1 cellular context compared by ENCODE assay signal in the genomic region with DNA sequence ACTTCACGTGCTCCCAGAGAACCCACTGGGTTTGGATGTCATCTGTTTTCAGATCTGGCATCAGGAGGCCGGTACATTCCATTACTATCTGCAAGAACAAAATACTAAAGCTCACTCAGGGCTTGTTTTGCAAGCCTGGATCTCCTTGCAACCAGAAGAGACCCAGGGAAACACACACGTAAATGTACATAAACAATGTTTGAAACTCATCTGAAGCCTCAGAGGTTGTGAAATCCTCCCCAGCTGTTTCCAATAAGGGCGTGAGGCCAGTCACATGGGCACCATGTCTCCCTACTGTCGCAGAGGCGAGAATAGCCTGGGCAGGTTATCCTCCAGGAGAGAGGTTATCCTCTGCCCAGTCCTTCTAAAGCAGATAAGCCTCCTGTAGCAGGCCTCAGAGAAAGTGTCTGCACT.
TF ChIP-seq lines count a peak whose summit lies in the region.

No MANE protein-coding gene starts in this region.

TF ChIP-seq in HepG2, 621 proteins besides CTCF, POLR2A, EP300 and RAD21 (continued from another document and continues in another):
- TF ChIP-seq, protein P1, sequence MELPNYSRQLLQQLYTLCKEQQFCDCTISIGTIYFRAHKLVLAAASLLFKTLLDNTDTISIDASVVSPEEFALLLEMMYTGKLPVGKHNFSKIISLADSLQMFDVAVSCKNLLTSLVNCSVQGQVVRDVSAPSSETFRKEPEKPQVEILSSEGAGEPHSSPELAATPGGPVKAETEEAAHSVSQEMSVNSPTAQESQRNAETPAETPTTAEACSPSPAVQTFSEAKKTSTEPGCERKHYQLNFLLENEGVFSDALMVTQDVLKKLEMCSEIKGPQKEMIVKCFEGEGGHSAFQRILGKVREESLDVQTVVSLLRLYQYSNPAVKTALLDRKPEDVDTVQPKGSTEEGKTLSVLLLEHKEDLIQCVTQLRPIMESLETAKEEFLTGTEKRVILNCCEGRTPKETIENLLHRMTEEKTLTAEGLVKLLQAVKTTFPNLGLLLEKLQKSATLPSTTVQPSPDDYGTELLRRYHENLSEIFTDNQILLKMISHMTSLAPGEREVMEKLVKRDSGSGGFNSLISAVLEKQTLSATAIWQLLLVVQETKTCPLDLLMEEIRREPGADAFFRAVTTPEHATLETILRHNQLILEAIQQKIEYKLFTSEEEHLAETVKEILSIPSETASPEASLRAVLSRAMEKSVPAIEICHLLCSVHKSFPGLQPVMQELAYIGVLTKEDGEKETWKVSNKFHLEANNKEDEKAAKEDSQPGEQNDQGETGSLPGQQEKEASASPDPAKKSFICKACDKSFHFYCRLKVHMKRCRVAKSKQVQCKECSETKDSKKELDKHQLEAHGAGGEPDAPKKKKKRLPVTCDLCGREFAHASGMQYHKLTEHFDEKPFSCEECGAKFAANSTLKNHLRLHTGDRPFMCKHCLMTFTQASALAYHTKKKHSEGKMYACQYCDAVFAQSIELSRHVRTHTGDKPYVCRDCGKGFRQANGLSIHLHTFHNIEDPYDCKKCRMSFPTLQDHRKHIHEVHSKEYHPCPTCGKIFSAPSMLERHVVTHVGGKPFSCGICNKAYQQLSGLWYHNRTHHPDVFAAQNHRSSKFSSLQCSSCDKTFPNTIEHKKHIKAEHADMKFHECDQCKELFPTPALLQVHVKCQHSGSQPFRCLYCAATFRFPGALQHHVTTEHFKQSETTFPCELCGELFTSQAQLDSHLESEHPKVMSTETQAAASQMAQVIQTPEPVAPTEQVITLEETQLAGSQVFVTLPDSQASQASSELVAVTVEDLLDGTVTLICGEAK (IDR thresholded peaks at IDR 0.05): no peak
- TF ChIP-seq, protein P1 (CRISPR knock-in tag; IDR thresholded peaks at IDR 0.05): peak; percentile 37; the same call in 1 of the 2 replicates
- TF ChIP-seq, protein P2, sequence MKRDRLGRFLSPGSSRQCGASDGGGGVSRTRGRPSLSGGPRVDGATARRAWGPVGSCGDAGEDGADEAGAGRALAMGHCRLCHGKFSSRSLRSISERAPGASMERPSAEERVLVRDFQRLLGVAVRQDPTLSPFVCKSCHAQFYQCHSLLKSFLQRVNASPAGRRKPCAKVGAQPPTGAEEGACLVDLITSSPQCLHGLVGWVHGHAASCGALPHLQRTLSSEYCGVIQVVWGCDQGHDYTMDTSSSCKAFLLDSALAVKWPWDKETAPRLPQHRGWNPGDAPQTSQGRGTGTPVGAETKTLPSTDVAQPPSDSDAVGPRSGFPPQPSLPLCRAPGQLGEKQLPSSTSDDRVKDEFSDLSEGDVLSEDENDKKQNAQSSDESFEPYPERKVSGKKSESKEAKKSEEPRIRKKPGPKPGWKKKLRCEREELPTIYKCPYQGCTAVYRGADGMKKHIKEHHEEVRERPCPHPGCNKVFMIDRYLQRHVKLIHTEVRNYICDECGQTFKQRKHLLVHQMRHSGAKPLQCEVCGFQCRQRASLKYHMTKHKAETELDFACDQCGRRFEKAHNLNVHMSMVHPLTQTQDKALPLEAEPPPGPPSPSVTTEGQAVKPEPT (CRISPR knock-in tag; IDR thresholded peaks at IDR 0.05; ENCODE audit: low read depth): no peak
- no peak for TF ChIP-seq ELF4 (CRISPR knock-in tag; IDR thresholded peaks at IDR 0.05; ENCODE audit: borderline replicate concordance)
- TF ChIP-seq, protein P3, sequence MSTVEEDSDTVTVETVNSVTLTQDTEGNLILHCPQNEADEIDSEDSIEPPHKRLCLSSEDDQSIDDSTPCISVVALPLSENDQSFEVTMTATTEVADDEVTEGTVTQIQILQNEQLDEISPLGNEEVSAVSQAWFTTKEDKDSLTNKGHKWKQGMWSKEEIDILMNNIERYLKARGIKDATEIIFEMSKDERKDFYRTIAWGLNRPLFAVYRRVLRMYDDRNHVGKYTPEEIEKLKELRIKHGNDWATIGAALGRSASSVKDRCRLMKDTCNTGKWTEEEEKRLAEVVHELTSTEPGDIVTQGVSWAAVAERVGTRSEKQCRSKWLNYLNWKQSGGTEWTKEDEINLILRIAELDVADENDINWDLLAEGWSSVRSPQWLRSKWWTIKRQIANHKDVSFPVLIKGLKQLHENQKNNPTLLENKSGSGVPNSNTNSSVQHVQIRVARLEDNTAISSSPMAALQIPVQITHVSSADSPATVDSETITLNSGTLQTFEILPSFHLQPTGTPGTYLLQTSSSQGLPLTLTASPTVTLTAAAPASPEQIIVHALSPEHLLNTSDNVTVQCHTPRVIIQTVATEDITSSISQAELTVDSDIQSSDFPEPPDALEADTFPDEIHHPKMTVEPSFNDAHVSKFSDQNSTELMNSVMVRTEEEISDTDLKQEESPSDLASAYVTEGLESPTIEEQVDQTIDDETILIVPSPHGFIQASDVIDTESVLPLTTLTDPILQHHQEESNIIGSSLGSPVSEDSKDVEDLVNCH (CRISPR knock-in tag; IDR thresholded peaks at IDR 0.05): no peak
- TF ChIP-seq, protein P4, sequence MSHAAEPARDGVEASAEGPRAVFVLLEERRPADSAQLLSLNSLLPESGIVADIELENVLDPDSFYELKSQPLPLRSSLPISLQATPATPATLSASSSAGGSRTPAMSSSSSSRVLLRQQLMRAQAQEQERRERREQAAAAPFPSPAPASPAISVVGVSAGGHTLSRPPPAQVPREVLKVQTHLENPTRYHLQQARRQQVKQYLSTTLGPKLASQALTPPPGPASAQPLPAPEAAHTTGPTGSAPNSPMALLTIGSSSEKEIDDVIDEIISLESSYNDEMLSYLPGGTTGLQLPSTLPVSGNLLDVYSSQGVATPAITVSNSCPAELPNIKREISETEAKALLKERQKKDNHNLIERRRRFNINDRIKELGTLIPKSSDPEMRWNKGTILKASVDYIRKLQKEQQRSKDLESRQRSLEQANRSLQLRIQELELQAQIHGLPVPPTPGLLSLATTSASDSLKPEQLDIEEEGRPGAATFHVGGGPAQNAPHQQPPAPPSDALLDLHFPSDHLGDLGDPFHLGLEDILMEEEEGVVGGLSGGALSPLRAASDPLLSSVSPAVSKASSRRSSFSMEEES (CRISPR knock-in tag; IDR thresholded peaks at IDR 0.05): peak; percentile 95
- TF ChIP-seq NCOA1 (CRISPR knock-in tag; IDR thresholded peaks at IDR 0.05): no peak
- TF ChIP-seq, protein P5, sequence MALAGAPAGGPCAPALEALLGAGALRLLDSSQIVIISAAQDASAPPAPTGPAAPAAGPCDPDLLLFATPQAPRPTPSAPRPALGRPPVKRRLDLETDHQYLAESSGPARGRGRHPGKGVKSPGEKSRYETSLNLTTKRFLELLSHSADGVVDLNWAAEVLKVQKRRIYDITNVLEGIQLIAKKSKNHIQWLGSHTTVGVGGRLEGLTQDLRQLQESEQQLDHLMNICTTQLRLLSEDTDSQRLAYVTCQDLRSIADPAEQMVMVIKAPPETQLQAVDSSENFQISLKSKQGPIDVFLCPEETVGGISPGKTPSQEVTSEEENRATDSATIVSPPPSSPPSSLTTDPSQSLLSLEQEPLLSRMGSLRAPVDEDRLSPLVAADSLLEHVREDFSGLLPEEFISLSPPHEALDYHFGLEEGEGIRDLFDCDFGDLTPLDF (CRISPR knock-in tag; IDR thresholded peaks at IDR 0.05): no peak
- no peak for TF ChIP-seq ZNF768 (CRISPR knock-in tag; IDR thresholded peaks at IDR 0.05)
- no peak for TF ChIP-seq CBX2 (IDR thresholded peaks at IDR 0.05; ENCODE audit: low read depth, low read length)
- TF ChIP-seq CBX2 (CRISPR knock-in tag; IDR thresholded peaks at IDR 0.05; ENCODE audit: low read depth): no peak
- TF ChIP-seq ZNF18 (CRISPR knock-in tag; IDR thresholded peaks at IDR 0.05; ENCODE audit: insufficient replicate concordance): no peak
- TF ChIP-seq IKZF5 (CRISPR knock-in tag; IDR thresholded peaks at IDR 0.05): no peak; the same call in 1 of the 2 replicates
- TF ChIP-seq ZBTB21 (CRISPR knock-in tag; IDR thresholded peaks at IDR 0.05): no peak
- no peak for TF ChIP-seq HOXA5 (CRISPR knock-in tag; IDR thresholded peaks at IDR 0.05)
- no peak for TF ChIP-seq BCL3 (CRISPR knock-in tag; IDR thresholded peaks at IDR 0.05)
- TF ChIP-seq PAXIP1 (CRISPR knock-in tag; conservative IDR thresholded peaks at IDR 0.05): peak; percentile 61
- TF ChIP-seq HOXA3 (CRISPR knock-in tag; IDR thresholded peaks at IDR 0.05): peak; percentile 74
- no peak for TF ChIP-seq HNF4G (IDR thresholded peaks at IDR 0.05; ENCODE audit: borderline replicate concordance, low read depth, low read length)
- TF ChIP-seq HNF4G (CRISPR knock-in tag; IDR thresholded peaks at IDR 0.05; ENCODE audit: borderline replicate concordance, low read depth): no peak
- no peak for TF ChIP-seq SRSF4 (IDR thresholded peaks at IDR 0.05; ENCODE audit: low read depth, low read length, poor library complexity, severe bottlenecking)
- TF ChIP-seq, protein P6, sequence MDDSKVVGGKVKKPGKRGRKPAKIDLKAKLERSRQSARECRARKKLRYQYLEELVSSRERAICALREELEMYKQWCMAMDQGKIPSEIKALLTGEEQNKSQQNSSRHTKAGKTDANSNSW (CRISPR knock-in tag; IDR thresholded peaks at IDR 0.05; ENCODE audit: borderline replicate concordance): no peak
- TF ChIP-seq NR2C2 (CRISPR knock-in tag; IDR thresholded peaks at IDR 0.05; ENCODE audit: borderline replicate concordance): no peak; the same call in 1 of the 2 replicates
- TF ChIP-seq SMAD3 (CRISPR knock-in tag; IDR thresholded peaks at IDR 0.05): peak; percentile 85; the same call in 1 of the 2 replicates
- TF ChIP-seq SNAPC2 (CRISPR knock-in tag; IDR thresholded peaks at IDR 0.05): no peak
